11 cellular contexts compared by ENCODE assay signal in genomic region chr3:32493437-32494414, GRCh38. TPM values are rescaled to one million over a fixed set of nuclear protein-coding genes. Genes with fewer than 3 reads are reported as not detected.
A peak's percentile ranks its signal among the peaks of the same experiment; 100 is the strongest.
DNase-seq lines count a peak whose midpoint lies in the region; ATAC-seq and TF ChIP-seq lines count a peak whose summit lies in the region.
"Had no signal": no experiment of that assay in that cellular context is flagged by ENCODE, and none has a peak within 500 bp of the region (broad histone marks: within the 10 kb centered on the region; RNA-seq: fewer than 3 reads in every experiment).

No MANE protein-coding gene starts in this region.

- no peak overlapping the region for H3K9ac ChIP-seq in neural progenitor cell

- no peaks in the 10 kb centered on the region for H3K9me3 Mint-ChIP-seq in activated CD4-positive, alpha-beta memory T cell treated with anti-CD3 and anti-CD28 coated beads for 36 hours
- no peaks in the 10 kb centered on the region for H3K9me3 Mint-ChIP-seq in activated CD4-positive, alpha-beta memory T cell treated with anti-CD3 and anti-CD28 coated beads, Interleukin-2, amount 10 ng/mL, durations not matched to agents 7 days and 5 days
- no peaks in the 10 kb centered on the region for H3K9me3 Mint-ChIP-seq in stimulated activated memory B cell treated with anti-CD40 and anti-IgM and Interleukin-4, amounts not matched to agents 10 μg/mL and 1 μg/mL and 100 μg/mL, for 72 hours
- peaks cover 3% of the 10 kb centered on the region for H3K9me3 Mint-ChIP-seq in neural progenitor cell

- H3K9me3 ChIP-seq in neural progenitor cell (ENCODE audit: low read depth): no peaks in the 10 kb centered on the region
- H3K9me3 ChIP-seq: right lobe of liver, upper lobe of left lung had no signal

- no peak overlapping the region for H3K27ac Mint-ChIP-seq in activated CD4-positive, alpha-beta memory T cell treated with anti-CD3 and anti-CD28 coated beads for 36 hours
- H3K27ac Mint-ChIP-seq in activated CD4-positive, alpha-beta memory T cell treated with anti-CD3 and anti-CD28 coated beads, Interleukin-2, amount 10 ng/mL, durations not matched to agents 7 days and 5 days: no peak overlapping the region
- H3K27ac Mint-ChIP-seq in stimulated activated memory B cell treated with anti-CD40 and anti-IgM and Interleukin-4, amounts not matched to agents 10 μg/mL and 1 μg/mL and 100 μg/mL, for 72 hours: no peak overlapping the region
- H3K27ac Mint-ChIP-seq in neural progenitor cell: no peak overlapping the region

- peak; percentile 42 for DNase-seq in activated CD4-positive, alpha-beta memory T cell treated with anti-CD3 and anti-CD28 coated beads for 36 hours
- no peak for DNase-seq in activated CD4-positive, alpha-beta memory T cell treated with anti-CD3 and anti-CD28 coated beads, Interleukin-2, amount 10 ng/mL, durations not matched to agents 7 days and 5 days
- DNase-seq in RPMI7951 (ENCODE audit: low read depth) (peak; percentile 41), midbrain (lab: John Stamatoyannopoulos, UW) (no peak), medulla oblongata (ENCODE audit: extremely low spot score) (no peak), neural progenitor cell (ENCODE audit: low spot score) (no peak)
- DNase-seq: right lobe of liver, upper lobe of left lung had no signal

- H3K27me3 Mint-ChIP-seq in activated CD4-positive, alpha-beta memory T cell treated with anti-CD3 and anti-CD28 coated beads for 36 hours: no peaks in the 10 kb centered on the region
- H3K27me3 Mint-ChIP-seq in activated CD4-positive, alpha-beta memory T cell treated with anti-CD3 and anti-CD28 coated beads, Interleukin-2, amount 10 ng/mL, durations not matched to agents 7 days and 5 days: no peaks in the 10 kb centered on the region
- H3K27me3 Mint-ChIP-seq in stimulated activated memory B cell treated with anti-CD40 and anti-IgM and Interleukin-4, amounts not matched to agents 10 μg/mL and 1 μg/mL and 100 μg/mL, for 72 hours: no peaks in the 10 kb centered on the region
- no peaks in the 10 kb centered on the region for H3K27me3 Mint-ChIP-seq in neural progenitor cell (ENCODE audit: insufficient read depth, low read depth)

- no peaks in the 10 kb centered on the region for H3K4me1 ChIP-seq in neural progenitor cell

- intact Hi-C loops in activated CD4-positive, alpha-beta memory T cell treated with anti-CD3 and anti-CD28 coated beads for 36 hours (cut with micrococcal nuclease): no loop called here

- peaks cover 12% of the 10 kb centered on the region for H3K36me3 Mint-ChIP-seq in activated CD4-positive, alpha-beta memory T cell treated with anti-CD3 and anti-CD28 coated beads for 36 hours
- peaks cover 22% of the 10 kb centered on the region for H3K36me3 Mint-ChIP-seq in activated CD4-positive, alpha-beta memory T cell treated with anti-CD3 and anti-CD28 coated beads, Interleukin-2, amount 10 ng/mL, durations not matched to agents 7 days and 5 days (ENCODE audit: low read depth)
- H3K36me3 Mint-ChIP-seq in stimulated activated memory B cell treated with anti-CD40 and anti-IgM and Interleukin-4, amounts not matched to agents 10 μg/mL and 1 μg/mL and 100 μg/mL, for 72 hours: peaks cover 20% of the 10 kb centered on the region
- peaks cover 8% of the 10 kb centered on the region for H3K36me3 Mint-ChIP-seq in neural progenitor cell

- POLR2A ChIA-PET in activated CD4-positive, alpha-beta memory T cell treated with anti-CD3 and anti-CD28 coated beads for 36 hours (lab: Charles Lee): interaction anchor here (1.1 kb wide), 1 partner anchor 55 kb away, joined by 5 read pairs; no protein-coding TSS in a partner anchor
- POLR2A ChIA-PET in activated CD4-positive, alpha-beta memory T cell treated with anti-CD3 and anti-CD28 coated beads, Interleukin-2, amount 10 ng/mL, durations not matched to agents 7 days and 5 days (lab: Charles Lee): no interaction called here

- H3K4me3 Mint-ChIP-seq in activated CD4-positive, alpha-beta memory T cell treated with anti-CD3 and anti-CD28 coated beads for 36 hours: no peak overlapping the region
- no peak overlapping the region for H3K4me3 Mint-ChIP-seq in activated CD4-positive, alpha-beta memory T cell treated with anti-CD3 and anti-CD28 coated beads, Interleukin-2, amount 10 ng/mL, durations not matched to agents 7 days and 5 days
- H3K4me3 Mint-ChIP-seq in stimulated activated memory B cell treated with anti-CD40 and anti-IgM and Interleukin-4, amounts not matched to agents 10 μg/mL and 1 μg/mL and 100 μg/mL, for 72 hours: no peak overlapping the region
- H3K4me3 Mint-ChIP-seq in neural progenitor cell: no peak overlapping the region

- H4K20me1 ChIP-seq in neural progenitor cell (ENCODE audit: low read depth): peaks cover 20% of the 10 kb centered on the region

- no peak overlapping the region for H2AFZ ChIP-seq in neural progenitor cell (replicated peaks)

- no peaks in the 10 kb centered on the region for H3K27me3 ChIP-seq in neural progenitor cell
- H3K27me3 ChIP-seq: right lobe of liver, upper lobe of left lung had no signal

- peaks cover 21% of the 10 kb centered on the region for H3K4me1 Mint-ChIP-seq in activated CD4-positive, alpha-beta memory T cell treated with anti-CD3 and anti-CD28 coated beads for 36 hours (ENCODE audit: low read depth)
- H3K4me1 Mint-ChIP-seq in activated CD4-positive, alpha-beta memory T cell treated with anti-CD3 and anti-CD28 coated beads, Interleukin-2, amount 10 ng/mL, durations not matched to agents 7 days and 5 days: peaks cover 23% of the 10 kb centered on the region
- H3K4me1 Mint-ChIP-seq in stimulated activated memory B cell treated with anti-CD40 and anti-IgM and Interleukin-4, amounts not matched to agents 10 μg/mL and 1 μg/mL and 100 μg/mL, for 72 hours: peaks cover 32% of the 10 kb centered on the region
- no peaks in the 10 kb centered on the region for H3K4me1 Mint-ChIP-seq in neural progenitor cell

- peak; percentile 87 for ATAC-seq in HG02798 (IDR thresholded peaks at IDR 0.05; ENCODE audit: poor library complexity, unreplicated experiment)
- ATAC-seq in stimulated activated memory B cell treated with anti-CD40 and anti-IgM and Interleukin-4, amounts not matched to agents 10 μg/mL and 1 μg/mL and 100 μg/mL, for 72 hours: peak; percentile 78
- ATAC-seq: HCT116 had no signal

- no peak for TF ChIP-seq CTCF in neural progenitor cell (IDR thresholded peaks at IDR 0.05)

- no peak overlapping the region for H3K27ac ChIP-seq in neural progenitor cell
- H3K27ac ChIP-seq: right lobe of liver, upper lobe of left lung had no signal

- no peak overlapping the region for H3K4me3 ChIP-seq in neural progenitor cell
- H3K4me3 ChIP-seq: right lobe of liver, upper lobe of left lung had no signal

- no peaks in the 10 kb centered on the region for H3K36me3 ChIP-seq in neural progenitor cell
- H3K36me3 ChIP-seq: right lobe of liver had no signal

- CTCF ChIA-PET in activated CD4-positive, alpha-beta memory T cell treated with anti-CD3 and anti-CD28 coated beads for 36 hours (lab: Charles Lee): interaction anchor here (1.3 to 4.4 kb wide), 4 partner anchors 10 to 196 kb away, joined by 3 to 19 read pairs (median 3); no protein-coding TSS in a partner anchor
- CTCF ChIA-PET in activated CD4-positive, alpha-beta memory T cell treated with anti-CD3 and anti-CD28 coated beads, Interleukin-2, amount 10 ng/mL, durations not matched to agents 7 days and 5 days (lab: Charles Lee): interaction anchor here (1.4 to 1.7 kb wide), 2 partner anchors 16 to 24 kb away, joined by 3 to 4 read pairs; no protein-coding TSS in a partner anchor

- peaks cover 38% of the 10 kb centered on the region for H3K79me2 ChIP-seq in neural progenitor cell (ENCODE audit: low read depth)

- H3K4me2 ChIP-seq in neural progenitor cell: no peak overlapping the region

- no peaks in the 10 kb centered on the region for H3F3A ChIP-seq in neural progenitor cell (ENCODE audit: low read depth)

RNA-seq across cellular contexts. Expression of gene CMTM6, which starts 8.9 kb away (rescaled TPM):
- total RNA-seq in activated CD4-positive, alpha-beta memory T cell treated with anti-CD3 and anti-CD28 coated beads for 36 hours: 10 to 100 TPM; 87.7 to 89.1 TPM
- 10 to 100 TPM; 89.5 to 91.8 TPM for total RNA-seq in activated CD4-positive, alpha-beta memory T cell treated with anti-CD3 and anti-CD28 coated beads, Interleukin-2, amount 10 ng/mL, durations not matched to agents 7 days and 5 days
- 203 and 270 TPM in 2 replicates for total RNA-seq in RPMI7951 (2014; rRNA removed; shearing (Covaris generic))
- total RNA-seq in neural progenitor cell (ENCODE audit: low replicate concordance): 62.0 and 70.2 TPM in 2 replicates

Comparison
In these comparisons a context has a peak if more than half of its experiments do, and no peak if none do; other contexts are left out.
1. DNase-seq: peak in activated CD4-positive, alpha-beta memory T cell treated with anti-CD3 and anti-CD28 coated beads for 36 hours (single experiment) and RPMI7951 (single experiment); none in activated CD4-positive, alpha-beta memory T cell treated with anti-CD3 and anti-CD28 coated beads, Interleukin-2, amount 10 ng/mL, durations not matched to agents 7 days and 5 days (single experiment), midbrain (single experiment), medulla oblongata (single experiment) and neural progenitor cell (single experiment).